ENCODE assay signal across 8 cellular contexts in the genomic region with DNA sequence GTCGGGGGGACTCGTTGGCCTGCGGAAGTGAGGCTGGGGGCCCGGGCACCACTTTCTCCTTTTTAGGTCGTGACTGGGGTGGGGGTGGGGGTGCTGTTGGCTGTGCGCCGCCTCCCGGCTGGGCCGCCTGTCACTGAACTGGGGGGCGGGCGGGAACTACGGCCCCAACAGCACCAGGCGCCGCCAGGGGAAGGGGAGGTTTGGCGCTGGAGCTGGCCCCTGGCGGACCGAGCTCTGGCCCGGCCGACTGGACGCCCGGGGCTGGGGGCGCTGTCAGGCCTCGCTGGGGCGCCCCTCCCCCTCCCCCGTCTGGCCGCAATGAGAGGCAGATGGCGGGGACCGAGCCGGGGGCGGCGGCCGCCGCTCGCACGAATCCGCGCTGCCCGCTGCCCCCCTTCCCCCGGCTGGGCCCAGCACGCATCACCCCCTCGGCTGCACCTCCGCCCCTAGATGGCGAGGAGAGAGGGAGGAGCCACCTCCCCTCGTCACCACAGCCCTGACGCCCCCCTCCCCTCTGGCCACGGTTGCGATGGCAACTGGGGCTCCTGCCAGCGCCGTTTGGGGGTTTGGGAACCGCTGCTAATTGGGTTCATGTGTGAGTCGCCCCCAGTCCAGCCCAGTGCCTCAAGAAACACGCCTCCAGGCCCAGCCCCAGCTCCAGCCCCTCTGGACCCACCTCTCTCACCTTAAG. TPM values are rescaled to one million over a fixed set of nuclear protein-coding genes. Genes with fewer than 3 reads are reported as not detected.
DNase-seq lines count a peak whose midpoint lies in the region; ATAC-seq and TF ChIP-seq lines count a peak whose summit lies in the region.

No MANE protein-coding gene starts in this region.

- H3K9ac ChIP-seq in OCI-LY3 (ENCODE audit: low read length): peak overlapping the region; percentile 99

- peaks cover 10% of the 10 kb centered on the region for H3K36me3 ChIP-seq in OCI-LY3 (replicated peaks; ENCODE audit: low read depth, low read length)

- peaks cover 24% of the 10 kb centered on the region for H3K4me1 Mint-ChIP-seq in activated CD8-positive, alpha-beta memory T cell treated with anti-CD3 and anti-CD28 coated beads, Interleukin-2, amount 10 ng/mL, durations not matched to agents 7 days and 5 days
- peaks cover 31% of the 10 kb centered on the region for H3K4me1 Mint-ChIP-seq in stimulated activated naive CD8-positive, alpha-beta T cell treated with anti-CD3 and anti-CD28 coated beads, Interleukin-15, Interleukin-2, amounts not matched to agents 100 ng/mL and 50 ng/mL, for 24 hours (ENCODE audit: low read depth)

- H3K9me3 ChIP-seq in OCI-LY3 (ENCODE audit: insufficient read depth, low read length): no peaks in the 10 kb centered on the region

- H3K79me2 ChIP-seq in OCI-LY3 (ENCODE audit: low read length): no peaks in the 10 kb centered on the region

- H3K4me2 ChIP-seq in OCI-LY3 (ENCODE audit: low read length): peak overlapping the region; percentile 74

- no peak overlapping the region for H3K27ac Mint-ChIP-seq in activated CD8-positive, alpha-beta memory T cell treated with anti-CD3 and anti-CD28 coated beads, Interleukin-2, amount 10 ng/mL, durations not matched to agents 7 days and 5 days
- peak overlapping the region; percentile 40 for H3K27ac Mint-ChIP-seq in stimulated activated naive CD8-positive, alpha-beta T cell treated with anti-CD3 and anti-CD28 coated beads, Interleukin-15, Interleukin-2, amounts not matched to agents 100 ng/mL and 50 ng/mL, for 24 hours

- no peaks in the 10 kb centered on the region for H4K20me1 ChIP-seq in OCI-LY3 (ENCODE audit: insufficient read depth, low read length)

- no peaks in the 10 kb centered on the region for H3K27me3 ChIP-seq in OCI-LY3 (ENCODE audit: low read depth, low read length)

- no peak overlapping the region for H3K4me3 Mint-ChIP-seq in activated CD8-positive, alpha-beta memory T cell treated with anti-CD3 and anti-CD28 coated beads, Interleukin-2, amount 10 ng/mL, durations not matched to agents 7 days and 5 days
- peak overlapping the region; percentile 35 for H3K4me3 Mint-ChIP-seq in stimulated activated naive CD8-positive, alpha-beta T cell treated with anti-CD3 and anti-CD28 coated beads, Interleukin-15, Interleukin-2, amounts not matched to agents 100 ng/mL and 50 ng/mL, for 24 hours

- peak overlapping the region; percentile 95 for H3K4me3 ChIP-seq in OCI-LY3 (ENCODE audit: low read length)

- no peak for ATAC-seq in activated CD8-positive, alpha-beta memory T cell treated with anti-CD3 and anti-CD28 coated beads, Interleukin-2, amount 10 ng/mL, durations not matched to agents 7 days and 5 days
- no peak for ATAC-seq in HG03175 (IDR thresholded peaks at IDR 0.05; ENCODE audit: unreplicated experiment)

- H3K27me3 Mint-ChIP-seq in activated CD8-positive, alpha-beta memory T cell treated with anti-CD3 and anti-CD28 coated beads, Interleukin-2, amount 10 ng/mL, durations not matched to agents 7 days and 5 days: peaks cover 50% of the 10 kb centered on the region
- peaks cover 24% of the 10 kb centered on the region for H3K27me3 Mint-ChIP-seq in stimulated activated naive CD8-positive, alpha-beta T cell treated with anti-CD3 and anti-CD28 coated beads, Interleukin-15, Interleukin-2, amounts not matched to agents 100 ng/mL and 50 ng/mL, for 24 hours

- H3K36me3 Mint-ChIP-seq in activated CD8-positive, alpha-beta memory T cell treated with anti-CD3 and anti-CD28 coated beads, Interleukin-2, amount 10 ng/mL, durations not matched to agents 7 days and 5 days: no peaks in the 10 kb centered on the region
- H3K36me3 Mint-ChIP-seq in stimulated activated naive CD8-positive, alpha-beta T cell treated with anti-CD3 and anti-CD28 coated beads, Interleukin-15, Interleukin-2, amounts not matched to agents 100 ng/mL and 50 ng/mL, for 24 hours (ENCODE audit: low read depth): no peaks in the 10 kb centered on the region

- no peaks in the 10 kb centered on the region for H3K9me3 Mint-ChIP-seq in activated CD8-positive, alpha-beta memory T cell treated with anti-CD3 and anti-CD28 coated beads, Interleukin-2, amount 10 ng/mL, durations not matched to agents 7 days and 5 days (ENCODE audit: low read depth)
- H3K9me3 Mint-ChIP-seq in stimulated activated naive CD8-positive, alpha-beta T cell treated with anti-CD3 and anti-CD28 coated beads, Interleukin-15, Interleukin-2, amounts not matched to agents 100 ng/mL and 50 ng/mL, for 24 hours: no peaks in the 10 kb centered on the region

- H3K4me1 ChIP-seq in OCI-LY3 (ENCODE audit: low read length): peaks cover 13% of the 10 kb centered on the region

- peak; percentile 20; the same call in 1 of the 2 replicates for TF ChIP-seq CTCF in OCI-LY3 (IDR thresholded peaks at IDR 0.05; ENCODE audit: low read depth, low read length)

- no peak overlapping the region for H2AFZ ChIP-seq in OCI-LY3 (ENCODE audit: low read depth, low read length)

- peak overlapping the region; percentile 87 for H3K27ac ChIP-seq in OCI-LY3 (ENCODE audit: low read length)

- CTCF ChIA-PET in activated CD8-positive, alpha-beta memory T cell treated with anti-CD3 and anti-CD28 coated beads, Interleukin-2, amount 10 ng/mL, durations not matched to agents 7 days and 5 days (lab: Charles Lee): no interaction called here

- DNase-seq in activated CD8-positive, alpha-beta memory T cell treated with anti-CD3 and anti-CD28 coated beads, Interleukin-2, amount 50 U/mL, for 1 hour (ENCODE audit: extremely low read depth): peak; percentile 8
- DNase-seq in activated CD8-positive, alpha-beta memory T cell treated with anti-CD3 and anti-CD28 coated beads, Interleukin-2, amount 10 ng/mL, durations not matched to agents 7 days and 5 days: no peak
- DNase-seq in cerebellar cortex (ENCODE audit: low spot score): peak; percentile 40
- peak; percentile 94 for DNase-seq in left kidney (ENCODE audit: low read depth, low spot score)
- no peak for DNase-seq in T-helper 9 cell

RNA-seq across cellular contexts. Expression of gene NFATC4, which starts 0.7 kb away (rescaled TPM):
- total RNA-seq in activated CD8-positive, alpha-beta memory T cell treated with anti-CD3 and anti-CD28 coated beads, Interleukin-2, amount 10 ng/mL, durations not matched to agents 7 days and 5 days: 1 to 10 TPM in 1 of 2 experiments, not detected in 1; 1.3 TPM

RNA-seq across cellular contexts. Expression of gene RIPK3, which starts 28.9 kb away (rescaled TPM):
- total RNA-seq in activated CD8-positive, alpha-beta memory T cell treated with anti-CD3 and anti-CD28 coated beads, Interleukin-2, amount 10 ng/mL, durations not matched to agents 7 days and 5 days: 10 to 100 TPM; 22.9 to 29.4 TPM

RNA-seq across cellular contexts. Expression of gene NYNRIN, which starts 30.1 kb away (rescaled TPM):
- total RNA-seq in activated CD8-positive, alpha-beta memory T cell treated with anti-CD3 and anti-CD28 coated beads, Interleukin-2, amount 10 ng/mL, durations not matched to agents 7 days and 5 days: under 1 TPM; 0.05 to 0.50 TPM

RNA-seq across cellular contexts. Expression of gene ADCY4, which starts 33.8 kb away (rescaled TPM):
- total RNA-seq in activated CD8-positive, alpha-beta memory T cell treated with anti-CD3 and anti-CD28 coated beads, Interleukin-2, amount 10 ng/mL, durations not matched to agents 7 days and 5 days: 1 to 10 TPM; 1.6 to 3.4 TPM

RNA-seq across cellular contexts. Expression of gene LTB4R, which starts 57.4 kb away (rescaled TPM):
- total RNA-seq in activated CD8-positive, alpha-beta memory T cell treated with anti-CD3 and anti-CD28 coated beads, Interleukin-2, amount 10 ng/mL, durations not matched to agents 7 days and 5 days: 10 to 100 TPM; 15.6 to 32.5 TPM

Comparison
In these comparisons a context has a peak if more than half of its experiments do, and no peak if none do; other contexts are left out.
1. DNase-seq: peak in activated CD8-positive, alpha-beta memory T cell treated with anti-CD3 and anti-CD28 coated beads, Interleukin-2, amount 50 U/mL, for 1 hour (single experiment), cerebellar cortex (single experiment) and left kidney (single experiment); none in activated CD8-positive, alpha-beta memory T cell treated with anti-CD3 and anti-CD28 coated beads, Interleukin-2, amount 10 ng/mL, durations not matched to agents 7 days and 5 days (single experiment) and T-helper 9 cell (single experiment).